8 cellular contexts compared by ENCODE assay signal in genomic region chr3:13484861-13485590, GRCh38. TPM values are rescaled to one million over a fixed set of nuclear protein-coding genes. Genes with fewer than 3 reads are reported as not detected.
DNase-seq lines count a peak whose midpoint lies in the region; ATAC-seq and TF ChIP-seq lines count a peak whose summit lies in the region.

No MANE protein-coding gene starts in this region.

- CTCF ChIA-PET in CD4-positive, alpha-beta T cell (lab: Charles Lee), result interaction anchor here (2.2 kb wide), 1 partner anchor 11 kb away, joined by 8 read pairs; no protein-coding TSS in a partner anchor

- peak overlapping the region; percentile 5 for H3K27ac Mint-ChIP-seq in CD4-positive, alpha-beta T cell
- H3K27ac Mint-ChIP-seq in stimulated activated effector memory CD8-positive, alpha-beta T cell treated with anti-CD3 and anti-CD28 coated beads, Interleukin-12 subunit alpha, Interleukin-12 subunit beta, amount 100 ng/mL, for 72 hours, result peak overlapping the region; percentile 97

- H3K4me1 Mint-ChIP-seq in CD4-positive, alpha-beta T cell (ENCODE audit: low read depth), result peaks cover 14% of the 10 kb centered on the region
- H3K4me1 Mint-ChIP-seq in stimulated activated effector memory CD8-positive, alpha-beta T cell treated with anti-CD3 and anti-CD28 coated beads, Interleukin-12 subunit alpha, Interleukin-12 subunit beta, amount 100 ng/mL, for 72 hours, result peaks cover 40% of the 10 kb centered on the region

- H3K4me1 ChIP-seq in KMS-11 (ENCODE audit: low read depth, poor library complexity, severe bottlenecking), result peaks cover 43% of the 10 kb centered on the region
- peaks cover 13 to 19% of the 10 kb centered on the region in 2 donors for H3K4me1 ChIP-seq in adrenal gland (replicated peaks in 1 of 2)

- peak overlapping the region; percentile 41; the same call in 1 of the 2 replicates for H3K4me2 ChIP-seq in KMS-11

- peak in 1 of 2 donors; percentile 62 for TF ChIP-seq POLR2A in adrenal gland (IDR thresholded peaks at IDR 0.05)
- no peak for TF ChIP-seq POLR2A in lower leg skin (IDR thresholded peaks at IDR 0.05)

- peak overlapping the region; percentile 18; the same call in 1 of the 2 replicates for H3K9ac ChIP-seq in KMS-11

- TF ChIP-seq CTCF in CD4-positive, alpha-beta T cell (IDR thresholded peaks at IDR 0.05), result no peak
- TF ChIP-seq CTCF in KMS-11 (conservative IDR thresholded peaks at IDR 0.05; ENCODE audit: low read depth, low read length) (no peak), adrenal gland (IDR thresholded peaks at IDR 0.05) (no peak), lower leg skin (IDR thresholded peaks at IDR 0.05) (no peak)

- ATAC-seq in CD4-positive, alpha-beta T cell (ENCODE audit: poor library complexity), result no peak
- ATAC-seq in stimulated activated effector memory CD8-positive, alpha-beta T cell treated with anti-CD3 and anti-CD28 coated beads, Interleukin-12 subunit alpha, Interleukin-12 subunit beta, amount 100 ng/mL, for 72 hours, result no peak
- ATAC-seq in GM18868 (IDR thresholded peaks at IDR 0.05; ENCODE audit: unreplicated experiment), result no peak

- H3K27me3 ChIP-seq in CD4-positive, alpha-beta T cell (ENCODE audit: control insufficient read depth, insufficient read depth, low read length), result no peaks in the 10 kb centered on the region
- H3K27me3 ChIP-seq in KMS-11 (ENCODE audit: insufficient read depth, low read depth) (no peaks in the 10 kb centered on the region), adrenal gland (no peaks in the 10 kb centered on the region)

- peak in 1 of 10 experiments; percentile 13 for DNase-seq in CD4-positive, alpha-beta T cell
- DNase-seq in adrenal gland (peak; percentile 88 to 96 (median 92)), hippocampal formation (lab: John Stamatoyannopoulos, UW) (peak; percentile 11 to 39), lower leg skin (ENCODE audit: low spot score in 2 of 2) (no peak), NCI-H524 treated with DMSO at 0.1 percent for 48 hours (lab: John Stamatoyannopoulos, UW) (no peak)
- DNase-seq in stimulated activated effector memory CD8-positive, alpha-beta T cell treated with anti-CD3 and anti-CD28 coated beads, Interleukin-12 subunit alpha, Interleukin-12 subunit beta, amount 100 ng/mL, for 72 hours (ENCODE audit: low spot score in 2 of 2), result no peak

- H3K27me3 Mint-ChIP-seq in CD4-positive, alpha-beta T cell, result no peaks in the 10 kb centered on the region

- H3K9me3 Mint-ChIP-seq in CD4-positive, alpha-beta T cell, result no peaks in the 10 kb centered on the region
- no peaks in the 10 kb centered on the region for H3K9me3 Mint-ChIP-seq in stimulated activated effector memory CD8-positive, alpha-beta T cell treated with anti-CD3 and anti-CD28 coated beads, Interleukin-12 subunit alpha, Interleukin-12 subunit beta, amount 100 ng/mL, for 72 hours

- no peak overlapping the region for H3K4me3 Mint-ChIP-seq in CD4-positive, alpha-beta T cell
- H3K4me3 Mint-ChIP-seq in stimulated activated effector memory CD8-positive, alpha-beta T cell treated with anti-CD3 and anti-CD28 coated beads, Interleukin-12 subunit alpha, Interleukin-12 subunit beta, amount 100 ng/mL, for 72 hours, result no peak overlapping the region

- H2AFZ ChIP-seq in KMS-11 (ENCODE audit: low read depth), result peak overlapping the region; percentile 12; the same call in 1 of the 2 replicates

- no peaks in the 10 kb centered on the region for H4K20me1 ChIP-seq in KMS-11 (ENCODE audit: insufficient read depth)

- no peaks in the 10 kb centered on the region for H3K9me3 ChIP-seq in CD4-positive, alpha-beta T cell (ENCODE audit: control insufficient read depth, low read length)
- H3K9me3 ChIP-seq in adrenal gland (replicated peaks in 1 of 3), result no peaks in the 10 kb centered on the region

- peaks cover 8% of the 10 kb centered on the region for H3K36me3 Mint-ChIP-seq in CD4-positive, alpha-beta T cell (ENCODE audit: low read depth)
- H3K36me3 Mint-ChIP-seq in stimulated activated effector memory CD8-positive, alpha-beta T cell treated with anti-CD3 and anti-CD28 coated beads, Interleukin-12 subunit alpha, Interleukin-12 subunit beta, amount 100 ng/mL, for 72 hours, result peaks cover 6% of the 10 kb centered on the region

- WGBS in adrenal gland, 4 donors, result 28 to 34% (median 31%) methylated on average over 6 to 7 of the region's 7 CpGs
- WGBS in lower leg skin, 2 donors, result 27 to 43% methylated on average over 6 to 7 of the region's 7 CpGs

- intact Hi-C loops in CD4-positive, alpha-beta T cell (cut with DNase I, micrococcal nuclease), result loop anchor here in 1 of 2 experiments (5.0 to 10.0 kb wide), 2 partner anchors 470 to 637 kb away; partner anchors contain the start of gene CHCHD4
- intact Hi-C loops in adrenal gland (cut with DNase I) (no loop called here), lower leg skin (cut with DNase I; ENCODE audit: low total_unique reads) (loop anchor here (5.0 kb wide), 1 partner anchor 532 kb away; no protein-coding TSS in a partner anchor)

- no peaks in the 10 kb centered on the region for H3K36me3 ChIP-seq in KMS-11 (ENCODE audit: insufficient read depth)
- no peaks in the 10 kb centered on the region for H3K36me3 ChIP-seq in adrenal gland (replicated peaks in 1 of 2)

- H3K79me2 ChIP-seq in KMS-11 (ENCODE audit: insufficient read depth, low read depth), result no peaks in the 10 kb centered on the region

- H3K4me3 ChIP-seq in KMS-11 (IDR thresholded peaks at IDR 0.05; ENCODE audit: insufficient read depth, low read depth, low read length), result no peak overlapping the region
- no peak overlapping the region for H3K4me3 ChIP-seq in adrenal gland
- H3K4me3 ChIP-seq in lower leg skin (ENCODE audit: low read depth, poor library complexity, severe bottlenecking), result no peak overlapping the region

- POLR2A ChIA-PET in CD4-positive, alpha-beta T cell (lab: Charles Lee), result no interaction called here

- H3K27ac ChIP-seq in CD4-positive, alpha-beta T cell (ENCODE audit: low read depth, low read length), result peak overlapping the region; percentile 9
- H3K27ac ChIP-seq in KMS-11 (no peak overlapping the region), adrenal gland (peak overlapping the region; percentile 41 to 70 (median 65))

RNA-seq across cellular contexts. Expression of gene HDAC11, which starts 4.9 kb away (rescaled TPM):
- total RNA-seq in CD4-positive, alpha-beta T cell, result 1 to 10 TPM; 4.5 to 4.6 TPM
- total RNA-seq in adrenal gland, result 10 to 100 TPM in 7 of 8 donors, 1 to 10 TPM in 1; 9.4 to 58.0 (median 18.7) TPM
- polyA plus RNA-seq in adrenal gland, result 10 to 100 TPM in 2 of 3 donors, 1 to 10 TPM in 1; 6.9 to 17.5 (median 12.7) TPM
- 10 to 100 TPM; 20.6 to 28.3 (median 22.8) TPM for total RNA-seq in lower leg skin

Comparison
In these comparisons a context has a peak if more than half of its experiments do, and no peak if none do; other contexts are left out.
1. DNase-seq: peak in adrenal gland (7 of 7) and hippocampal formation (2 of 2); none in stimulated activated effector memory CD8-positive, alpha-beta T cell treated with anti-CD3 and anti-CD28 coated beads, Interleukin-12 subunit alpha, Interleukin-12 subunit beta, amount 100 ng/mL, for 72 hours (0 of 2), lower leg skin (0 of 2) and NCI-H524 treated with DMSO at 0.1 percent for 48 hours (single experiment).